ENCODE assay signal across 13 cellular contexts in the genomic region with DNA sequence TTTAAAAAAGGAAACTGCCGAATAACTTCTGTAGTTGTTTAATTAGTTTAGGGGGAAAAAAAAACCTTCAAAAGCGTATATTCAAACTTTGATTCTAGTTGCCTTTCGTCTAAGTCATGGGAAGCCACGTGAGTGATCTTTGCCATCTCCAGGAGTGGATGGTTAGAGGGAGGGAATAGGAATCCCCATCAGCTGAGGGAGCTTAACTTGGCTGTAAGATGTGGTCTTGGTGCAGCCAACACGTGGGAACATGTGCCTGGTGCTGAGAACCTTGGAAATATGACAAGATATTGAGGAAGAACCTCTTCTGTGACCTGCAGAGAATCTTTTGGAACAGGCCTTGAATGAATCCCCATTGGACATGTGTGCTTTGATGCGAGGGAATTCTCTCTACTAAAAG. TPM values are rescaled to one million over a fixed set of nuclear protein-coding genes. Genes with fewer than 3 reads are reported as not detected.
DNase-seq lines count a peak whose midpoint lies in the region; ATAC-seq and TF ChIP-seq lines count a peak whose summit lies in the region.
"Had no signal": no experiment of that assay in that cellular context is flagged by ENCODE, and none has a peak within 500 bp of the region (broad histone marks: within the 10 kb centered on the region; RNA-seq: fewer than 3 reads in every experiment).

No MANE protein-coding gene starts in this region.

- H3K27ac Mint-ChIP-seq in effector memory CD8-positive, alpha-beta T cell = peak overlapping the region in 1 of 2 donors; percentile 19

- peaks cover 5% of the 10 kb centered on the region in 2 donors for H3K4me1 Mint-ChIP-seq in effector memory CD8-positive, alpha-beta T cell (ENCODE audit: low read depth in 2 of 2)

- H3K27me3 ChIP-seq in muscle layer of duodenum (ENCODE audit: low read depth, low read length) = no peaks in the 10 kb centered on the region
- H3K27me3 ChIP-seq in thoracic aorta (replicated peaks; ENCODE audit: insufficient read depth) = no peaks in the 10 kb centered on the region

- ATAC-seq in effector memory CD8-positive, alpha-beta T cell (replicated peaks) = no peak
- ATAC-seq in thoracic aorta (ENCODE audit: insufficient number of reproducible peaks, low FRiP score, low read depth) (no peak), HG02938 (IDR thresholded peaks at IDR 0.05; ENCODE audit: unreplicated experiment) (no peak)

- H3K4me3 ChIP-seq in muscle layer of duodenum (ENCODE audit: low read depth in 1 of 2, low read length in 2 of 2) = peak overlapping the region; percentile 55 to 63
- peak overlapping the region; percentile 97 for H3K4me3 ChIP-seq in thoracic aorta

- TF ChIP-seq CTCF in thoracic aorta (IDR thresholded peaks at IDR 0.05) = no peak

- peaks cover 44 to 77% of the 10 kb centered on the region in 2 donors for H3K27me3 Mint-ChIP-seq in effector memory CD8-positive, alpha-beta T cell

- peak overlapping the region; percentile 66 to 75 for H3K4me3 Mint-ChIP-seq in effector memory CD8-positive, alpha-beta T cell

- no peaks in the 10 kb centered on the region for H3K9me3 ChIP-seq in muscle layer of duodenum (ENCODE audit: control insufficient read depth in 1 of 2, low read length in 2 of 2)
- no peaks in the 10 kb centered on the region for H3K9me3 ChIP-seq in thoracic aorta

- H3K36me3 ChIP-seq in muscle layer of duodenum (ENCODE audit: control insufficient read depth in 1 of 2, insufficient read depth in 2 of 2, low read length in 2 of 2) = no peaks in the 10 kb centered on the region
- peaks cover 6% of the 10 kb centered on the region for H3K36me3 ChIP-seq in thoracic aorta

- H3K4me1 ChIP-seq in muscle layer of duodenum (ENCODE audit: control insufficient read depth in 1 of 2, insufficient read depth in 2 of 2, low read length in 2 of 2) = peaks cover 4 to 23% of the 10 kb centered on the region in 2 donors
- peaks cover 30 to 54% of the 10 kb centered on the region in 2 donors for H3K4me1 ChIP-seq in thoracic aorta (ENCODE audit: control insufficient read depth in 1 of 2, low read depth in 2 of 2)

- no peaks in the 10 kb centered on the region for H3K36me3 Mint-ChIP-seq in effector memory CD8-positive, alpha-beta T cell (ENCODE audit: insufficient read depth)

- H3K9me3 Mint-ChIP-seq in effector memory CD8-positive, alpha-beta T cell = no peaks in the 10 kb centered on the region
- H3K9me3 Mint-ChIP-seq: activated naive CD4-positive, alpha-beta T cell treated with anti-CD3 and anti-CD28 coated beads for 36 hours had no signal

- H3K27ac ChIP-seq in muscle layer of duodenum (ENCODE audit: low read length) (peak overlapping the region; percentile 85), thoracic aorta (peak overlapping the region in 1 of 2 donors; percentile 61)
- H3K27ac ChIP-seq: 22Rv1, HL-60 had no signal

- DNase-seq in DMS 273 (lab: John Stamatoyannopoulos, UW; ENCODE audit: unreplicated experiment) (peak; percentile 6), DMS 273 treated with DMSO at 0.1 percent for 48 hours (lab: John Stamatoyannopoulos, UW) (no peak), thoracic aorta (ENCODE audit: low spot score) (no peak), NCI-H82 (lab: John Stamatoyannopoulos, UW) (no peak), NCI-H345 treated with DMSO at 0.1 percent for 48 hours (lab: John Stamatoyannopoulos, UW; ENCODE audit: unreplicated experiment) (no peak)
- DNase-seq in effector memory CD8-positive, alpha-beta T cell = no peak
- DNase-seq: NCI-H1436 had no signal

RNA-seq across cellular contexts. Expression of a gene that starts 1.7 kb away (rescaled TPM):
- total RNA-seq in thoracic aorta = 100 to 1,000 TPM in 1 of 2 donors, 10 to 100 TPM in 1; 71.9 to 129 TPM
- total RNA-seq: G401 had no signal
